ENCODE assay signal across 1 cellular context in the genomic region with DNA sequence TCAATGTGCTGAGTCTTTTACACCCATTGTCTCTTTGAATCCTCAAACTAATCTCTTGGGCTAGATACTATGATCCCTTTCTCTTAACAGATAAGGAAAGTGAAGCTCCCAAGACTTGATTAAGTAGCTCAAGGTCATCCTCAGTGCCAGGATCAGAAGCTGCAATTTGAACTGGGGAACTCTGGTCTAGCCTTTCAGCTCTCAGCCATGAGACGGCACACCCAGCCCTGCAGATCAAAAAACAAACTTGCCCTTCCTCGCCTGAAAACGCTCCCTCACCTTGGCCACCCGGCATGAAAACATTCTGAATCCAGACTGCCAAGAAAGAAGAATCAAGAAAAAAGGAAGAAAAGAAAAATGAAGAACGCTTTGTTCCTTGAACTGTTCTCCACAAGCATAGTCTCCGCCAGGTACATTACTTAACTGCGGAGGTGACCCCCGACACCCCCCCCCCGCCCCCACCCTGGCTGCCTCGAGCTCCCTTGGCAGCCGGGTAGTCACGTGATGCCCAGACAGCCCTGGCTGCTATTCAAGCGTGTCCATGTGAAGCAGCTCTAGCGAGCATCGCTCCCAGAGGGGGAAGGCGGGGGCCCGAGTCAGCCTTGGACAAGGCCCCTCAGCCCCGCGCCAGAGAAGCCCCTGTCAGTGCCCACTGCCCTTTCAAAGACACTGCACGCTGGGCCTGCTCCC.
TF ChIP-seq lines count a peak whose summit lies in the region.

No MANE protein-coding gene starts in this region.

TF ChIP-seq in HCT116, 20 proteins besides CTCF, POLR2A, EP300 and RAD21 (continued from another document):
- TF ChIP-seq CEBPB (IDR thresholded peaks at IDR 0.05; ENCODE audit: low read depth) (no peak), TCF7L2 (IDR thresholded peaks at IDR 0.05; ENCODE audit: borderline replicate concordance, extremely low read depth, insufficient read depth, insufficient read length) (no peak)
- TF ChIP-seq, protein P1, sequence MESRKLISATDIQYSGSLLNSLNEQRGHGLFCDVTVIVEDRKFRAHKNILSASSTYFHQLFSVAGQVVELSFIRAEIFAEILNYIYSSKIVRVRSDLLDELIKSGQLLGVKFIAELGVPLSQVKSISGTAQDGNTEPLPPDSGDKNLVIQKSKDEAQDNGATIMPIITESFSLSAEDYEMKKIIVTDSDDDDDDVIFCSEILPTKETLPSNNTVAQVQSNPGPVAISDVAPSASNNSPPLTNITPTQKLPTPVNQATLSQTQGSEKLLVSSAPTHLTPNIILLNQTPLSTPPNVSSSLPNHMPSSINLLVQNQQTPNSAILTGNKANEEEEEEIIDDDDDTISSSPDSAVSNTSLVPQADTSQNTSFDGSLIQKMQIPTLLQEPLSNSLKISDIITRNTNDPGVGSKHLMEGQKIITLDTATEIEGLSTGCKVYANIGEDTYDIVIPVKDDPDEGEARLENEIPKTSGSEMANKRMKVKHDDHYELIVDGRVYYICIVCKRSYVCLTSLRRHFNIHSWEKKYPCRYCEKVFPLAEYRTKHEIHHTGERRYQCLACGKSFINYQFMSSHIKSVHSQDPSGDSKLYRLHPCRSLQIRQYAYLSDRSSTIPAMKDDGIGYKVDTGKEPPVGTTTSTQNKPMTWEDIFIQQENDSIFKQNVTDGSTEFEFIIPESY (IDR thresholded peaks at IDR 0.05; ENCODE audit: extremely low read depth, insufficient replicate concordance, low read length), result no peak
